Comparison of ENCODE assay signal across 8 cellular contexts in the genomic region with DNA sequence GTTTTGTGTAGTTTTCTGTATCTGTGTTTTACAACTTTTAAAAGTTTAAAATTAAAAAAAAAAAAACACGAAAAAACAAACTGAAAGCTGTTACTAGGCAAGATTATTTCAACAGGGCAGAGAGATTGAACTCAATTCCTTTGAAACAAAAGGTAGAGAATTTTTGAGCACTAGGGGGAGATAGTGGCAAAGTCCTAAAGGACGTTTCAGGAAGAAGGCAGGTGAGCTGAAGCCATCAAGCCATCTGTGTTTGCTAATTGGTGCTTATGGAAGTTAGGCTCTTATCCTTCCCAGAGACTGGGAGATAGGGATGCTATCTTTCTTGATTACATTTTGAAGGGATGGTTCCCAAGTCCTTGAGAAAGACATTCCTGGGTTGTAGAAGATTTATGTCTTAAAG.
DNase-seq lines count a peak whose midpoint lies in the region; ATAC-seq and TF ChIP-seq lines count a peak whose summit lies in the region.

No MANE protein-coding gene starts in this region.

- H3K4me1 ChIP-seq in DND-41 (ENCODE audit: insufficient read depth, low read length) (no peaks in the 10 kb centered on the region), OCI-LY3 (ENCODE audit: low read length) (peaks cover 24% of the 10 kb centered on the region)

- no peaks in the 10 kb centered on the region for H3K9me3 ChIP-seq in DND-41 (ENCODE audit: insufficient read depth, low read length, severe bottlenecking)
- H3K9me3 ChIP-seq in OCI-LY3 (ENCODE audit: insufficient read depth, low read length): no peaks in the 10 kb centered on the region

- H3K9ac ChIP-seq in DND-41 (ENCODE audit: low read depth, low read length) (no peak overlapping the region), OCI-LY3 (ENCODE audit: low read length) (no peak overlapping the region)

- H2AFZ ChIP-seq in DND-41 (ENCODE audit: low read depth, low read length) (no peak overlapping the region), OCI-LY3 (ENCODE audit: low read depth, low read length) (no peak overlapping the region; the same call in 1 of the 2 replicates)

- H3K36me3 ChIP-seq in DND-41 (ENCODE audit: insufficient read depth, low read length) (no peaks in the 10 kb centered on the region), OCI-LY3 (replicated peaks; ENCODE audit: low read depth, low read length) (no peaks in the 10 kb centered on the region)

- DNase-seq in DND-41: no peak
- peak; percentile 75 for DNase-seq in iPS DF 19.7 (ENCODE audit: low read depth, low spot score)
- no peak for DNase-seq in activated T-cell treated with anti-CD3 and anti-CD28 coated beads, Interleukin-2, amount 50 U/mL, for 48 hours
- no peak for DNase-seq in effector CD8-positive, alpha-beta T cell (lab: John Stamatoyannopoulos, UW)
- no peak for DNase-seq in activated T-cell treated with anti-CD3 and anti-CD28 coated beads for 4 hours
- DNase-seq in inferior parietal cortex (ENCODE audit: extremely low spot score): no peak

- H3K4me3 ChIP-seq in DND-41 (ENCODE audit: low read depth in 1 of 2, low read length in 2 of 2) (no peak overlapping the region), OCI-LY3 (ENCODE audit: low read length) (no peak overlapping the region)

- H3K27ac ChIP-seq in DND-41 (ENCODE audit: low read length) (no peak overlapping the region), OCI-LY3 (ENCODE audit: low read length) (no peak overlapping the region)

- H3K79me2 ChIP-seq in DND-41 (ENCODE audit: insufficient read depth, low read length) (no peaks in the 10 kb centered on the region), OCI-LY3 (ENCODE audit: low read length) (no peaks in the 10 kb centered on the region)

- H3K27me3 ChIP-seq in DND-41 (ENCODE audit: insufficient read depth, low read length, poor library complexity): no peaks in the 10 kb centered on the region
- peaks cover 25% of the 10 kb centered on the region for H3K27me3 ChIP-seq in OCI-LY3 (ENCODE audit: low read depth, low read length)

- TF ChIP-seq CTCF in DND-41 (IDR thresholded peaks at IDR 0.05; ENCODE audit: borderline replicate concordance, extremely low read depth, low read length, poor library complexity, severe bottlenecking): peak; percentile 44
- TF ChIP-seq CTCF in OCI-LY3 (IDR thresholded peaks at IDR 0.05; ENCODE audit: low read depth, low read length): peak; percentile 60

- ATAC-seq in DND-41 (ENCODE audit: insufficient read depth, low read depth) (no peak), HG03432 (IDR thresholded peaks at IDR 0.05; ENCODE audit: unreplicated experiment) (peak; percentile 51)

- no peaks in the 10 kb centered on the region for H4K20me1 ChIP-seq in DND-41 (ENCODE audit: insufficient read depth, low read length)
- no peaks in the 10 kb centered on the region for H4K20me1 ChIP-seq in OCI-LY3 (ENCODE audit: insufficient read depth, low read length)

- no peak overlapping the region for H3K4me2 ChIP-seq in DND-41 (ENCODE audit: insufficient read depth, low read length)
- H3K4me2 ChIP-seq in OCI-LY3 (ENCODE audit: low read length): no peak overlapping the region
